ENCODE assay signal across 15 cellular contexts in genomic region chr1:22850681-22851080, GRCh38.
A peak's percentile ranks its signal among the peaks of the same experiment; 100 is the strongest.
DNase-seq lines count a peak whose midpoint lies in the region; ATAC-seq and TF ChIP-seq lines count a peak whose summit lies in the region.
"Had no signal": no experiment of that assay in that cellular context is flagged by ENCODE, and none has a peak within 500 bp of the region (broad histone marks: within the 10 kb centered on the region; RNA-seq: fewer than 3 reads in every experiment).

No MANE protein-coding gene starts in this region.

- H3K4me3 ChIP-seq in Peyer's patch (no peak overlapping the region), dorsolateral prefrontal cortex (no peak overlapping the region), left lung (no peak overlapping the region)
- H3K4me3 ChIP-seq: SJCRH30 had no signal

- H3K4me1 ChIP-seq in Peyer's patch (no peaks in the 10 kb centered on the region), left lung (no peaks in the 10 kb centered on the region)
- H3K4me1 ChIP-seq: SJCRH30 had no signal

- in situ Hi-C loops in KBM-7 (cut with MboI; ENCODE audit: low pct_unique_long_range_greater_than_20kb, low sequenced_read_pairs): no loop called here

- no peak for TF ChIP-seq CTCF in Peyer's patch (IDR thresholded peaks at IDR 0.05)
- TF ChIP-seq CTCF in dorsolateral prefrontal cortex (IDR thresholded peaks at IDR 0.05 in 54 of 56, conservative IDR thresholded peaks at IDR 0.05 in 2 of 56; ENCODE audit: low read depth in 1 of 56, partially characterized antibody in 56 of 56): peak in 1 of 56 donors; percentile 9
- TF ChIP-seq CTCF in left lung (IDR thresholded peaks at IDR 0.05): no peak

- no peaks in the 10 kb centered on the region for H3K36me3 ChIP-seq in Peyer's patch
- H3K36me3 ChIP-seq in left lung: no peaks in the 10 kb centered on the region
- H3K36me3 ChIP-seq: SJCRH30 had no signal

- ATAC-seq in left lung: peak; percentile 48
- ATAC-seq in sciatic nerve: peak; percentile 57
- no peak for ATAC-seq in HG02852 (IDR thresholded peaks at IDR 0.05; ENCODE audit: unreplicated experiment)
- no peak for ATAC-seq in HG03432 (IDR thresholded peaks at IDR 0.05; ENCODE audit: unreplicated experiment)
- ATAC-seq: naive thymus-derived CD4-positive, alpha-beta T cell had no signal

- H3K27ac ChIP-seq in Peyer's patch (no peak overlapping the region), dorsolateral prefrontal cortex (peak overlapping the region in 58 of 59 donors; percentile 31 to 96 (median 89)), left lung (no peak overlapping the region)
- H3K27ac ChIP-seq: KMS-11, SJCRH30 had no signal

- DNase-seq in Peyer's patch (peak in 2 of 3 donors; percentile 18 to 57), dorsolateral prefrontal cortex (peak; percentile 18 to 87 (median 83)), left lung (peak in 1 of 2 donors; percentile 69), sciatic nerve (ENCODE audit: low spot score) (peak; percentile 77), KBM-7 (no peak)
- no peak for DNase-seq in activated CD4-positive, alpha-beta T cell treated with anti-CD3 and anti-CD28 coated beads for 4 hours
- DNase-seq: activated naive CD4-positive, alpha-beta T cell treated with Interleukin-2 at 50 U/mL for 16 hours; CD4-positive, alpha-beta memory T cell; immature natural killer cell; naive thymus-derived CD4-positive, alpha-beta T cell; NCI-H2029 treated with DMSO at 0.1 percent for 48 hours; SJCRH30 had no signal

- TF ChIP-seq POLR2A in Peyer's patch (IDR thresholded peaks at IDR 0.05): no peak

- intact Hi-C loops in dorsolateral prefrontal cortex (cut with DNase I) (no loop called here), left lung (cut with DNase I) (no loop called here), sciatic nerve (cut with DNase I) (no loop called here)

- H3K9me3 ChIP-seq in Peyer's patch (no peaks in the 10 kb centered on the region), left lung (no peaks in the 10 kb centered on the region)
- H3K9me3 ChIP-seq: SJCRH30 had no signal

- H3K27me3 ChIP-seq in Peyer's patch (no peaks in the 10 kb centered on the region), dorsolateral prefrontal cortex (no peaks in the 10 kb centered on the region), left lung (peaks cover 0 to 25% of the 10 kb centered on the region in 2 donors)
- H3K27me3 ChIP-seq: SJCRH30 had no signal

Comparison
In these comparisons a context has a peak if more than half of its experiments do, and no peak if none do; other contexts are left out.
1. DNase-seq: peak in Peyer's patch (2 of 3), dorsolateral prefrontal cortex (10 of 10) and sciatic nerve (single experiment); none in KBM-7 (single experiment) and activated CD4-positive, alpha-beta T cell treated with anti-CD3 and anti-CD28 coated beads for 4 hours (0 of 2).
2. H3K27ac ChIP-seq: peak in dorsolateral prefrontal cortex (58 of 59); none in Peyer's patch (0 of 4) and left lung (0 of 2).
3. ATAC-seq: peak in left lung (single experiment) and sciatic nerve (single experiment); none in HG02852 (single experiment) and HG03432 (single experiment).